15 cellular contexts compared by ENCODE assay signal in genomic region chr7:44665531-44666213, GRCh38. TPM values are rescaled to one million over a fixed set of nuclear protein-coding genes. Genes with fewer than 3 reads are reported as not detected.
DNase-seq lines count a peak whose midpoint lies in the region; ATAC-seq and TF ChIP-seq lines count a peak whose summit lies in the region.
"Had no signal": no experiment of that assay in that cellular context is flagged by ENCODE, and none has a peak within 500 bp of the region (broad histone marks: within the 10 kb centered on the region; RNA-seq: fewer than 3 reads in every experiment).

No MANE protein-coding gene starts in this region.

- H3K27me3 ChIP-seq in mammary epithelial cell (ENCODE audit: insufficient read depth, low read length), result no peaks in the 10 kb centered on the region
- H3K27me3 ChIP-seq: pancreas, upper lobe of right lung had no signal

- in situ Hi-C loops in mammary epithelial cell (cut with MboI; ENCODE audit: low sequenced_read_pairs in 2 of 2), result no loop called here

- ATAC-seq in activated naive CD4-positive, alpha-beta T cell treated with anti-CD3 and anti-CD28 coated beads, Interleukin-2, amount 50 U/mL, for 72 hours, result no peak
- ATAC-seq: pancreas, upper lobe of right lung had no signal

- no peak for DNase-seq in activated CD4-positive, alpha-beta memory T cell treated with anti-CD3 and anti-CD28 coated beads, Interleukin-2, amount 10 ng/mL, durations not matched to agents 7 days and 5 days
- no peak for DNase-seq in activated CD4-positive, alpha-beta memory T cell treated with anti-CD3 and anti-CD28 coated beads for 36 hours
- DNase-seq in mammary epithelial cell (peak; percentile 39), iris pigment epithelial cell (ENCODE audit: low read depth) (peak; percentile 94), stromal cell of bone marrow (ENCODE audit: low read depth) (peak; percentile 47), NCI-H748 (lab: John Stamatoyannopoulos, UW; ENCODE audit: unreplicated experiment) (no peak), NOMO-1 treated with DMSO at 0.1 percent for 48 hours (lab: John Stamatoyannopoulos, UW; ENCODE audit: unreplicated experiment) (no peak)
- no peak for DNase-seq in activated naive CD4-positive, alpha-beta T cell treated with anti-CD3 and anti-CD28 coated beads, Interleukin-2, amount 50 U/mL, for 72 hours (ENCODE audit: low spot score in 2 of 2)
- DNase-seq: 8988T; activated gamma-delta T cell; effector CD8-positive, alpha-beta T cell; pancreas; Right ventricle myocardium superior; upper lobe of right lung had no signal

- intact Hi-C loops in activated CD4-positive, alpha-beta memory T cell treated with anti-CD3 and anti-CD28 coated beads for 36 hours (cut with micrococcal nuclease), result no loop called here
- intact Hi-C loops in mammary epithelial cell (cut with micrococcal nuclease), result no loop called here

- no peak overlapping the region for H3K27ac ChIP-seq in mammary epithelial cell (ENCODE audit: insufficient read depth, low read depth, low read length)
- H3K27ac ChIP-seq: KMS-11, pancreas, upper lobe of right lung had no signal

- peak overlapping the region; percentile 8 for H3K27ac Mint-ChIP-seq in activated CD4-positive, alpha-beta memory T cell treated with anti-CD3 and anti-CD28 coated beads, Interleukin-2, amount 10 ng/mL, durations not matched to agents 7 days and 5 days
- H3K27ac Mint-ChIP-seq in activated CD4-positive, alpha-beta memory T cell treated with anti-CD3 and anti-CD28 coated beads for 36 hours, result no peak overlapping the region
- H3K27ac Mint-ChIP-seq in activated naive CD4-positive, alpha-beta T cell treated with anti-CD3 and anti-CD28 coated beads, Interleukin-2, amount 50 U/mL, for 72 hours, result no peak overlapping the region

- no peak for TF ChIP-seq CTCF in mammary epithelial cell (conservative IDR thresholded peaks at IDR 0.05 in 1 of 2, IDR thresholded peaks at IDR 0.05 in 1 of 2; ENCODE audit: extremely low read depth in 1 of 2, insufficient read depth in 1 of 2, low read depth in 1 of 2, low read length in 2 of 2)

- BruUV-seq in mammary epithelial cell (replicated peaks; lab: Mats Ljungman, UMichigan), result no TSS peak

- H3K27me3 Mint-ChIP-seq in activated CD4-positive, alpha-beta memory T cell treated with anti-CD3 and anti-CD28 coated beads, Interleukin-2, amount 10 ng/mL, durations not matched to agents 7 days and 5 days, result no peaks in the 10 kb centered on the region
- no peaks in the 10 kb centered on the region for H3K27me3 Mint-ChIP-seq in activated CD4-positive, alpha-beta memory T cell treated with anti-CD3 and anti-CD28 coated beads for 36 hours

- CTCF ChIA-PET in activated CD4-positive, alpha-beta memory T cell treated with anti-CD3 and anti-CD28 coated beads, Interleukin-2, amount 10 ng/mL, durations not matched to agents 7 days and 5 days (lab: Charles Lee), result interaction anchor here (0.8 kb wide), 1 partner anchor 10 kb away, joined by 3 read pairs; no protein-coding TSS in a partner anchor
- CTCF ChIA-PET in activated CD4-positive, alpha-beta memory T cell treated with anti-CD3 and anti-CD28 coated beads for 36 hours (lab: Charles Lee), result no interaction called here
- CTCF ChIA-PET in mammary epithelial cell (lab: Charles Lee; ENCODE audit: low non-redundant PET), result no interaction called here

- H3K9me3 Mint-ChIP-seq in activated CD4-positive, alpha-beta memory T cell treated with anti-CD3 and anti-CD28 coated beads, Interleukin-2, amount 10 ng/mL, durations not matched to agents 7 days and 5 days, result peaks cover 9% of the 10 kb centered on the region
- peaks cover 6% of the 10 kb centered on the region for H3K9me3 Mint-ChIP-seq in activated CD4-positive, alpha-beta memory T cell treated with anti-CD3 and anti-CD28 coated beads for 36 hours
- H3K9me3 Mint-ChIP-seq in activated naive CD4-positive, alpha-beta T cell treated with anti-CD3 and anti-CD28 coated beads, Interleukin-2, amount 50 U/mL, for 72 hours, result peaks cover 5 to 6% of the 10 kb centered on the region in 2 donors

- H2AFZ ChIP-seq in mammary epithelial cell (ENCODE audit: low read depth, low read length), result no peak overlapping the region

- H3K9me3 ChIP-seq in mammary epithelial cell (replicated peaks; ENCODE audit: insufficient read depth, low read length), result no peaks in the 10 kb centered on the region
- H3K9me3 ChIP-seq: pancreas, upper lobe of right lung had no signal

- no peak overlapping the region for H3K4me3 Mint-ChIP-seq in activated CD4-positive, alpha-beta memory T cell treated with anti-CD3 and anti-CD28 coated beads, Interleukin-2, amount 10 ng/mL, durations not matched to agents 7 days and 5 days
- H3K4me3 Mint-ChIP-seq in activated CD4-positive, alpha-beta memory T cell treated with anti-CD3 and anti-CD28 coated beads for 36 hours, result no peak overlapping the region

- H3K36me3 Mint-ChIP-seq in activated CD4-positive, alpha-beta memory T cell treated with anti-CD3 and anti-CD28 coated beads, Interleukin-2, amount 10 ng/mL, durations not matched to agents 7 days and 5 days (ENCODE audit: low read depth), result peaks cover 83% of the 10 kb centered on the region
- H3K36me3 Mint-ChIP-seq in activated CD4-positive, alpha-beta memory T cell treated with anti-CD3 and anti-CD28 coated beads for 36 hours, result peaks cover 25% of the 10 kb centered on the region
- peaks cover 19 to 27% of the 10 kb centered on the region in 2 donors for H3K36me3 Mint-ChIP-seq in activated naive CD4-positive, alpha-beta T cell treated with anti-CD3 and anti-CD28 coated beads, Interleukin-2, amount 50 U/mL, for 72 hours

- peaks cover 7% of the 10 kb centered on the region for H3K4me1 ChIP-seq in mammary epithelial cell (ENCODE audit: insufficient read depth, low read length)
- H3K4me1 ChIP-seq: pancreas, upper lobe of right lung had no signal

- H3K4me1 Mint-ChIP-seq in activated CD4-positive, alpha-beta memory T cell treated with anti-CD3 and anti-CD28 coated beads, Interleukin-2, amount 10 ng/mL, durations not matched to agents 7 days and 5 days, result peaks cover 6% of the 10 kb centered on the region
- peaks cover 16% of the 10 kb centered on the region for H3K4me1 Mint-ChIP-seq in activated CD4-positive, alpha-beta memory T cell treated with anti-CD3 and anti-CD28 coated beads for 36 hours (ENCODE audit: low read depth)

- H3K9ac ChIP-seq in mammary epithelial cell (ENCODE audit: insufficient read depth, low read length), result no peak overlapping the region
- H3K9ac ChIP-seq: KMS-11 had no signal

- peaks cover 9% of the 10 kb centered on the region for H3K79me2 ChIP-seq in mammary epithelial cell (ENCODE audit: insufficient read depth, low read length)

- POLR2A ChIA-PET in activated CD4-positive, alpha-beta memory T cell treated with anti-CD3 and anti-CD28 coated beads, Interleukin-2, amount 10 ng/mL, durations not matched to agents 7 days and 5 days (lab: Charles Lee), result interaction anchor here (0.6 to 1.0 kb wide), 3 partner anchors 10 to 32 kb away, joined by 3 read pairs; no protein-coding TSS in a partner anchor
- POLR2A ChIA-PET in activated CD4-positive, alpha-beta memory T cell treated with anti-CD3 and anti-CD28 coated beads for 36 hours (lab: Charles Lee), result interaction anchor here (0.6 kb wide), 1 partner anchor 26 kb away, joined by 3 read pairs; no protein-coding TSS in a partner anchor

- no peak overlapping the region for H3K4me3 ChIP-seq in mammary epithelial cell (replicated peaks in 1 of 3; ENCODE audit: insufficient read depth in 1 of 3, low read depth in 2 of 3, low read length in 3 of 3)
- H3K4me3 ChIP-seq: pancreas, upper lobe of right lung had no signal

- dilution Hi-C loops in mammary epithelial cell (cut with HindIII; ENCODE audit: low sequenced_read_pairs), result loop anchor here (5.0 kb wide), 1 partner anchor 58 kb away; the partner anchor contains the start of gene OGDH

- H3K4me2 ChIP-seq in mammary epithelial cell (ENCODE audit: insufficient read depth, low read depth, low read length), result no peak overlapping the region
- H3K4me2 ChIP-seq: KMS-11 had no signal

- no peaks in the 10 kb centered on the region for H4K20me1 ChIP-seq in mammary epithelial cell (ENCODE audit: insufficient read depth, low read length)

- WGBS in mammary epithelial cell (ENCODE audit: low coverage, missing lambda C conversion rate), result 24% methylated on average over 8 of the region's 9 CpGs

- peaks cover 7% of the 10 kb centered on the region for H3K36me3 ChIP-seq in mammary epithelial cell (ENCODE audit: insufficient read depth, low read length)

RNA-seq across cellular contexts. Expression of gene OGDH, which starts 59.2 kb away (rescaled TPM):
- total RNA-seq in activated CD4-positive, alpha-beta memory T cell treated with anti-CD3 and anti-CD28 coated beads, Interleukin-2, amount 10 ng/mL, durations not matched to agents 7 days and 5 days, result 100 to 1,000 TPM; 164 to 166 TPM
- total RNA-seq in activated CD4-positive, alpha-beta memory T cell treated with anti-CD3 and anti-CD28 coated beads for 36 hours, result 100 to 1,000 TPM; 103 to 105 TPM
- total RNA-seq in mammary epithelial cell, result 10 to 100 TPM; 82.4 to 96.9 TPM
- 81.2 TPM for polyA plus RNA-seq in mammary epithelial cell
- polyA minus RNA-seq in mammary epithelial cell, result 222 TPM
- 100 to 1,000 TPM in 1 of 2 donors, 10 to 100 TPM in 1; 53.2 to 106 TPM for total RNA-seq in activated naive CD4-positive, alpha-beta T cell treated with anti-CD3 and anti-CD28 coated beads, Interleukin-2, amount 50 U/mL, for 72 hours

Comparison
In these comparisons a context has a peak if more than half of its experiments do, and no peak if none do; other contexts are left out.
1. DNase-seq: peak in mammary epithelial cell (single experiment), iris pigment epithelial cell (single experiment) and stromal cell of bone marrow (single experiment); none in activated CD4-positive, alpha-beta memory T cell treated with anti-CD3 and anti-CD28 coated beads, Interleukin-2, amount 10 ng/mL, durations not matched to agents 7 days and 5 days (single experiment), activated CD4-positive, alpha-beta memory T cell treated with anti-CD3 and anti-CD28 coated beads for 36 hours (single experiment), NCI-H748 (single experiment), NOMO-1 treated with DMSO at 0.1 percent for 48 hours (single experiment) and activated naive CD4-positive, alpha-beta T cell treated with anti-CD3 and anti-CD28 coated beads, Interleukin-2, amount 50 U/mL, for 72 hours (0 of 2).